In genomic region chr3:197520311-197521276, GRCh38 we compare ENCODE assay signal across 10 cellular contexts. TPM values are rescaled to one million over a fixed set of nuclear protein-coding genes. Genes with fewer than 3 reads are reported as not detected.
DNase-seq lines count a peak whose midpoint lies in the region; ATAC-seq, FAIRE-seq and TF ChIP-seq lines count a peak whose summit lies in the region.
"Had no signal": no experiment of that assay in that cellular context is flagged by ENCODE, and none has a peak within 500 bp of the region (broad histone marks: within the 10 kb centered on the region; RNA-seq: fewer than 3 reads in every experiment).

No MANE protein-coding gene starts in this region.

- peak in 1 of 2 donors; percentile 34 for TF ChIP-seq RAD21 in liver (IDR thresholded peaks at IDR 0.05)

- DNase-seq in Right ventricle myocardium superior (no peak), left ventricle myocardium superior (no peak), astrocyte of the spinal cord (ENCODE audit: low read depth, low spot score) (peak; percentile 51), urothelium cell line (ENCODE audit: low spot score) (peak; percentile 45), NCI-H1048 (lab: John Stamatoyannopoulos, UW) (no peak)

- no peak overlapping the region for H3K27ac ChIP-seq in liver (ENCODE audit: low read depth in 1 of 2, low read length in 2 of 2)
- H3K27ac ChIP-seq: KMS-11 had no signal

- H3K36me3 ChIP-seq in liver (ENCODE audit: control insufficient read depth in 4 of 4, insufficient read depth in 3 of 4, low read depth in 1 of 4, low read length in 3 of 4): peaks cover 7 to 25% (median 19%) of the 10 kb centered on the region in 4 donors

- peaks cover 5 to 35% (median 14%) of the 10 kb centered on the region in 4 donors for H3K4me1 ChIP-seq in liver (ENCODE audit: control insufficient read depth in 4 of 4, insufficient read depth in 4 of 4, low read length in 3 of 4)

- FAIRE-seq in urothelium cell line (lab: Jason Lieb, UNC): no peak
- FAIRE-seq: G401.6 had no signal

- peak; percentile 45 for ATAC-seq in Right ventricle myocardium superior (ENCODE audit: poor library complexity)
- no peak for ATAC-seq in left ventricle myocardium superior
- ATAC-seq in GM21526 (IDR thresholded peaks at IDR 0.05; ENCODE audit: low FRiP score, unreplicated experiment): no peak
- ATAC-seq in GM19397 (IDR thresholded peaks at IDR 0.05; ENCODE audit: unreplicated experiment): no peak

- intact Hi-C loops in Right ventricle myocardium superior (cut with DNase I) (no loop called here), left ventricle myocardium superior (cut with micrococcal nuclease) (no loop called here)

- H3K4me3 ChIP-seq in astrocyte of the spinal cord (ENCODE audit: low read depth, low read length) (no peak overlapping the region), liver (ENCODE audit: low read depth in 1 of 3, low read length in 3 of 3) (no peak overlapping the region)

- H3K9me3 ChIP-seq in liver (ENCODE audit: control insufficient read depth in 4 of 4, low read length in 3 of 4): no peaks in the 10 kb centered on the region

- WGBS in liver: 67% methylated on average over 31 of the region's 31 CpGs

- TF ChIP-seq CTCF in astrocyte of the spinal cord (IDR thresholded peaks at IDR 0.05; ENCODE audit: low read depth, low read length) (no peak), liver (IDR thresholded peaks at IDR 0.05; ENCODE audit: low read depth, low read length, missing input control) (no peak)

- H3K27me3 ChIP-seq in liver (ENCODE audit: control insufficient read depth in 4 of 4, insufficient read depth in 4 of 4, low read length in 3 of 4): no peaks in the 10 kb centered on the region

- in situ Hi-C loops in astrocyte of the spinal cord (cut with HindIII; ENCODE audit: low sequenced_read_pairs): no loop called here

- no peak overlapping the region for H3K9ac ChIP-seq in liver (ENCODE audit: low read depth in 1 of 2, low read length in 2 of 2)
- H3K9ac ChIP-seq: KMS-11 had no signal

TF ChIP-seq in liver, 16 proteins besides CTCF, POLR2A, EP300 and RAD21:
- TF ChIP-seq NR2F2 (IDR thresholded peaks at IDR 0.05) (no peak), YY1 (IDR thresholded peaks at IDR 0.05) (peak; percentile 70), SP1 (IDR thresholded peaks at IDR 0.05) (peak; percentile 24), REST (IDR thresholded peaks at IDR 0.05) (no peak), HNF4A (conservative IDR thresholded peaks at IDR 0.05) (peak in 1 of 2 donors; percentile 8)

RNA-seq across cellular contexts. Expression of gene BDH1, which starts 35.2 kb away (rescaled TPM):
- 57.9 TPM for total RNA-seq in Right ventricle myocardium superior
- total RNA-seq in left ventricle myocardium superior: 56.3 TPM
- 100 to 1,000 TPM in 1 of 2 donors, 10 to 100 TPM in 1; 49.4 to 140 TPM for total RNA-seq in liver
- polyA plus RNA-seq in liver: 100 to 1,000 TPM; 213 to 268 TPM

Comparison
In these comparisons a context has a peak if more than half of its experiments do, and no peak if none do; other contexts are left out.
1. DNase-seq: peak in astrocyte of the spinal cord (single experiment) and urothelium cell line (single experiment); none in Right ventricle myocardium superior (single experiment), left ventricle myocardium superior (single experiment) and NCI-H1048 (single experiment).